In genomic region chr1:186420923-186421322, GRCh38 we compare ENCODE assay signal across 1 cellular context.
TF ChIP-seq lines count a peak whose summit lies in the region.

No MANE protein-coding gene starts in this region.

TF ChIP-seq in HepG2, 621 proteins besides CTCF, POLR2A, EP300 and RAD21:
- TF ChIP-seq ZBTB21 (CRISPR knock-in tag; IDR thresholded peaks at IDR 0.05) = no peak
- TF ChIP-seq ZBTB7B (CRISPR knock-in tag; IDR thresholded peaks at IDR 0.05) = no peak
- TF ChIP-seq ZNF44 (CRISPR knock-in tag; IDR thresholded peaks at IDR 0.05) = no peak
- TF ChIP-seq NONO (IDR thresholded peaks at IDR 0.05) = no peak
- TF ChIP-seq NONO (CRISPR knock-in tag; conservative IDR thresholded peaks at IDR 0.05) = no peak
- no peak for TF ChIP-seq ZNF12 (CRISPR knock-in tag; IDR thresholded peaks at IDR 0.05)
- TF ChIP-seq GMEB2 (CRISPR knock-in tag; IDR thresholded peaks at IDR 0.05; ENCODE audit: low read depth) = no peak
- no peak for TF ChIP-seq ZNF124 (CRISPR knock-in tag; IDR thresholded peaks at IDR 0.05)
- TF ChIP-seq ZNF816 (CRISPR knock-in tag; IDR thresholded peaks at IDR 0.05; ENCODE audit: borderline replicate concordance) = no peak
- TF ChIP-seq HOXA5 (CRISPR knock-in tag; IDR thresholded peaks at IDR 0.05) = no peak
- TF ChIP-seq POGZ (CRISPR knock-in tag; IDR thresholded peaks at IDR 0.05) = no peak
- no peak for TF ChIP-seq SMARCC2 (IDR thresholded peaks at IDR 0.05)
- no peak for TF ChIP-seq HMGXB4 (CRISPR knock-in tag; IDR thresholded peaks at IDR 0.05; ENCODE audit: borderline replicate concordance in 1 of 2, low read depth in 1 of 2)
- TF ChIP-seq STAT6 (CRISPR knock-in tag; IDR thresholded peaks at IDR 0.05; ENCODE audit: borderline replicate concordance) = no peak
- no peak for TF ChIP-seq TFDP1 (CRISPR knock-in tag; IDR thresholded peaks at IDR 0.05; ENCODE audit: borderline replicate concordance)
- no peak for TF ChIP-seq REXO4 (CRISPR knock-in tag; IDR thresholded peaks at IDR 0.05; ENCODE audit: borderline replicate concordance)
- TF ChIP-seq JUN (CRISPR knock-in tag; IDR thresholded peaks at IDR 0.05) = no peak
